In genomic region chr17:4610656-4611055, GRCh38 we compare ENCODE assay signal across 25 cellular contexts. TPM values are rescaled to one million over a fixed set of nuclear protein-coding genes. Genes with fewer than 3 reads are reported as not detected.
DNase-seq lines count a peak whose midpoint lies in the region; ATAC-seq, FAIRE-seq and TF ChIP-seq lines count a peak whose summit lies in the region.
"Had no signal": no experiment of that assay in that cellular context is flagged by ENCODE, and none has a peak within 500 bp of the region (broad histone marks: within the 10 kb centered on the region; RNA-seq: fewer than 3 reads in every experiment).

No MANE protein-coding gene starts in this region.

- CTCF ChIA-PET in HepG2 (lab: Yijun Ruan, JAX; ENCODE audit: low intra/inter-chr PET ratio, low total read pairs): no interaction called here

- FAIRE-seq in HepG2 (lab: Jason Lieb, UNC): no peak
- FAIRE-seq: RCC 7860 had no signal

- peak overlapping the region; percentile 59 for H3K4me2 ChIP-seq in HepG2 (ENCODE audit: low read depth, low read length)

- H3K79me2 ChIP-seq in HepG2 (ENCODE audit: insufficient read depth, low read length): no peaks in the 10 kb centered on the region

- H3K36me3 ChIP-seq in HepG2 (replicated peaks in 1 of 2; ENCODE audit: control insufficient read depth in 1 of 2, insufficient read depth in 2 of 2, low read length in 2 of 2): no peaks in the 10 kb centered on the region
- no peaks in the 10 kb centered on the region for H3K36me3 ChIP-seq in right lobe of liver
- H3K36me3 ChIP-seq in lower lobe of right lung: no peaks in the 10 kb centered on the region
- H3K36me3 ChIP-seq in psoas muscle (ENCODE audit: insufficient read depth in 1 of 2, low read depth in 1 of 2): peaks cover 0 to 26% of the 10 kb centered on the region in 2 donors
- no peaks in the 10 kb centered on the region for H3K36me3 ChIP-seq in upper lobe of right lung

- peaks cover 50% of the 10 kb centered on the region for H3K4me1 ChIP-seq in HepG2 (ENCODE audit: insufficient read depth, low read length)
- no peaks in the 10 kb centered on the region for H3K4me1 ChIP-seq in right lobe of liver
- H3K4me1 ChIP-seq in lower lobe of right lung: peaks cover 25% of the 10 kb centered on the region
- peaks cover 46% of the 10 kb centered on the region for H3K4me1 ChIP-seq in psoas muscle
- H3K4me1 ChIP-seq in upper lobe of right lung: peaks cover 22% of the 10 kb centered on the region

- no peak for TF ChIP-seq RAD21 in HepG2 (CRISPR knock-in tag; IDR thresholded peaks at IDR 0.05)

- no peak overlapping the region for H3K27ac ChIP-seq in HepG2 (ENCODE audit: extremely low read length, insufficient read depth, low read length)
- H3K27ac ChIP-seq in right lobe of liver: no peak overlapping the region
- H3K27ac ChIP-seq in lower lobe of right lung: peak overlapping the region; percentile 74
- peak overlapping the region; percentile 84 for H3K27ac ChIP-seq in psoas muscle
- H3K27ac ChIP-seq in upper lobe of right lung: peak overlapping the region; percentile 34

- no peaks in the 10 kb centered on the region for H3K36me3 Mint-ChIP-seq in HFFc6 (ENCODE audit: low read depth)
- H3K36me3 Mint-ChIP-seq: CD14-positive monocyte had no signal

- no peaks in the 10 kb centered on the region for H3K9me3 Mint-ChIP-seq in HFFc6
- H3K9me3 Mint-ChIP-seq: CD14-positive monocyte had no signal

- TF ChIP-seq POLR2A in HepG2 (IDR thresholded peaks at IDR 0.05; ENCODE audit: insufficient read depth in 1 of 2, low read depth in 2 of 2, low read length in 2 of 2) (no peak), right lobe of liver (IDR thresholded peaks at IDR 0.05) (no peak)

- H3K27me3 Mint-ChIP-seq in HFFc6 (ENCODE audit: insufficient read depth): peaks cover 53% of the 10 kb centered on the region

- no peak overlapping the region for H3K27ac Mint-ChIP-seq in HFFc6
- H3K27ac Mint-ChIP-seq: CD14-positive monocyte had no signal

- H3K4me1 Mint-ChIP-seq in HFFc6 (ENCODE audit: low read depth): peaks cover 6% of the 10 kb centered on the region; the same call in 1 of the 2 replicates

- TF ChIP-seq EP300 in HepG2 (IDR thresholded peaks at IDR 0.05; ENCODE audit: low read depth in 2 of 2, low read length in 2 of 2) (no peak), HepG2 (CRISPR knock-in tag; IDR thresholded peaks at IDR 0.05; ENCODE audit: borderline replicate concordance) (no peak)

- WGBS in HepG2 (ENCODE audit: low lambda C conversion rate): 10% methylated on average over 5 of the region's 6 CpGs
- WGBS in right lobe of liver (ENCODE audit: insufficient coverage, low coverage, low lambda C conversion rate, missing lambda C conversion rate): 71% methylated on average over 5 of the region's 6 CpGs
- WGBS in psoas muscle, 3 donors: 57 to 85% (median 58%) methylated on average over 6 of the region's 6 CpGs

- H4K20me1 ChIP-seq in HepG2 (ENCODE audit: insufficient read depth, low read length): no peaks in the 10 kb centered on the region

- BruUV-seq in HepG2 (replicated peaks; lab: Mats Ljungman, UMichigan): no TSS peak

- POLR2A ChIA-PET in HepG2 (lab: Yijun Ruan, JAX): no interaction called here

- TF ChIP-seq CTCF in HepG2 (CRISPR knock-in tag; IDR thresholded peaks at IDR 0.05) (no peak), right lobe of liver (IDR thresholded peaks at IDR 0.05) (no peak), lower lobe of right lung (IDR thresholded peaks at IDR 0.05) (no peak), psoas muscle (IDR thresholded peaks at IDR 0.05) (no peak), upper lobe of right lung (IDR thresholded peaks at IDR 0.05) (no peak), HFFc6 (IDR thresholded peaks at IDR 0.05) (no peak)

- no peaks in the 10 kb centered on the region for H3K27me3 ChIP-seq in HepG2 (ENCODE audit: control insufficient read depth in 1 of 2, insufficient read depth in 2 of 2, low read length in 2 of 2)
- no peaks in the 10 kb centered on the region for H3K27me3 ChIP-seq in right lobe of liver
- H3K27me3 ChIP-seq in lower lobe of right lung (ENCODE audit: low read depth): no peaks in the 10 kb centered on the region
- H3K27me3 ChIP-seq in psoas muscle (ENCODE audit: insufficient read depth in 3 of 3, low read length in 2 of 3): no peaks in the 10 kb centered on the region
- H3K27me3 ChIP-seq in upper lobe of right lung: no peaks in the 10 kb centered on the region

- no peak overlapping the region for H3K9ac ChIP-seq in HepG2 (ENCODE audit: insufficient read depth, low read depth, low read length)

- no peak overlapping the region for H2AFZ ChIP-seq in HepG2 (ENCODE audit: low read length)

- DNase-seq in HepG2 (ENCODE audit: low spot score) (no peak), right lobe of liver (no peak), lower lobe of right lung (no peak), psoas muscle (peak in 1 of 2 donors; percentile 54), upper lobe of right lung (no peak), COLO668 (lab: John Stamatoyannopoulos, UW; ENCODE audit: unreplicated experiment) (no peak), HFFc6 (no peak)
- DNase-seq: 8988T, DMS 273 treated with DMSO at 0.1 percent for 48 hours, DND-41, GDM1, MM.1S, NCI-H1092 treated with DMSO at 0.1 percent for 48 hours, NCI-H2081 treated with DMSO at 0.1 percent for 48 hours, NCI-H510A, NCI-H748 treated with DMSO at 0.1 percent for 48 hours had no signal

- H3K4me3 Mint-ChIP-seq in HFFc6: no peak overlapping the region
- H3K4me3 Mint-ChIP-seq: CD14-positive monocyte had no signal

- intact Hi-C loops in HepG2 (cut with micrococcal nuclease; ENCODE audit: unreplicated experiment) (no loop called here), right lobe of liver (cut with DNase I) (no loop called here), lower lobe of right lung (cut with DNase I) (no loop called here), psoas muscle (cut with DNase I) (no loop called here), upper lobe of right lung (cut with DNase I) (no loop called here)

- in situ Hi-C loops in HepG2 (cut with HindIII; ENCODE audit: extremely low pct_ligation_motif_present, low pct_unique_long_range_greater_than_20kb): no loop called here

- ATAC-seq in HepG2: peak; percentile 47; the same call in 2 of the 3 replicates
- no peak for ATAC-seq in right lobe of liver
- ATAC-seq in lower lobe of right lung: peak in 1 of 2 donors; percentile 15
- ATAC-seq in psoas muscle: peak in 3 of 4 donors; percentile 5 to 16 (median 7)
- ATAC-seq in upper lobe of right lung: peak; percentile 15
- no peak for ATAC-seq in GM21576 (IDR thresholded peaks at IDR 0.05; ENCODE audit: unreplicated experiment)
- ATAC-seq: Right ventricle myocardium inferior had no signal

- H3K9me3 ChIP-seq in HepG2 (ENCODE audit: low read length): no peaks in the 10 kb centered on the region
- no peaks in the 10 kb centered on the region for H3K9me3 ChIP-seq in right lobe of liver
- no peaks in the 10 kb centered on the region for H3K9me3 ChIP-seq in lower lobe of right lung
- H3K9me3 ChIP-seq in psoas muscle: no peaks in the 10 kb centered on the region
- no peaks in the 10 kb centered on the region for H3K9me3 ChIP-seq in upper lobe of right lung

- H3K4me3 ChIP-seq in HepG2 (replicated peaks in 1 of 3; ENCODE audit: insufficient read depth in 1 of 3, low read depth in 2 of 3, low read length in 3 of 3): 0 out of 6 replicates have a peak overlapping the region, but pooled peaks of 1 of the 3 experiments have one; percentile 0
- H3K4me3 ChIP-seq in right lobe of liver: no peak overlapping the region
- peak overlapping the region; percentile 34 for H3K4me3 ChIP-seq in lower lobe of right lung
- H3K4me3 ChIP-seq in psoas muscle: peak overlapping the region; percentile 57
- H3K4me3 ChIP-seq in upper lobe of right lung: peak overlapping the region; percentile 19

RNA-seq across cellular contexts. Expression of gene SMTNL2, which starts 26.3 kb away (rescaled TPM):
- total RNA-seq in HepG2 (2016; rRNA removed; fragmentation: Illumina TruSeq; extraction: Trizol) (5.1 and 5.8 TPM in 2 replicates), right lobe of liver (under 1 TPM in 3 of 6 experiments, not detected in 3; 0.12 to 0.25 (median 0.14) TPM), lower lobe of right lung (6.4 TPM), psoas muscle (100 to 1,000 TPM; 248 to 524 (median 400) TPM), upper lobe of right lung (2.7 TPM)
- total RNA-seq in HepG2 (2016; cell fraction: cytosol; rRNA removed; fragmentation: Illumina TruSeq; extraction: Trizol; ENCODE audit: low read depth): 1.5 and 1.6 TPM in 2 replicates
- total RNA-seq in HepG2 (2016; cell fraction: insoluble cytoplasmic fraction; rRNA removed; fragmentation: Illumina TruSeq; extraction: Trizol): 5.3 and 5.8 TPM in 2 replicates
- 4.8 and 5.0 TPM in 2 replicates for total RNA-seq in HepG2 (2016; cell fraction: membrane; rRNA removed; fragmentation: Illumina TruSeq; extraction: Trizol)
- total RNA-seq in HepG2 (2016; cell fraction: nucleus; rRNA removed; fragmentation: Illumina TruSeq; extraction: Trizol): 3.0 and 4.2 TPM in 2 replicates
- polyA plus RNA-seq in HepG2 (2011; rRNA removed) (0.41 and 1.1 TPM in 2 replicates), psoas muscle (100 to 1,000 TPM in 2 of 3 donors, 10 to 100 TPM in 1; 20.7 to 318 (median 210) TPM)
- 0.38 and 0.64 TPM in 2 replicates for polyA plus RNA-seq in HepG2 (2011; cell fraction: cytosol; rRNA removed)
- 0.42 and 0.95 TPM in 2 replicates for polyA plus RNA-seq in HepG2 (2011; cell fraction: nucleus; rRNA removed)
- 0.58 and 0.69 TPM in 2 replicates for polyA plus RNA-seq in HepG2 (2012)
- polyA plus RNA-seq in HepG2 (2016; cell fraction: cytosol; fragmentation: Illumina TruSeq; extraction: Trizol; ENCODE audit: low read depth): 1.8 TPM in 2 replicates
- polyA plus RNA-seq in HepG2 (2016; cell fraction: insoluble cytoplasmic fraction; fragmentation: Illumina TruSeq; extraction: Trizol; ENCODE audit: low read depth): 7.9 and 8.6 TPM in 2 replicates
- 2.3 and 3.2 TPM in 2 replicates for polyA plus RNA-seq in HepG2 (2016; cell fraction: membrane; fragmentation: Illumina TruSeq; extraction: Trizol; ENCODE audit: low read depth)
- 5.8 and 9.1 TPM in 2 replicates for polyA plus RNA-seq in HepG2 (2016; cell fraction: nucleus; fragmentation: Illumina TruSeq; extraction: Trizol; ENCODE audit: insufficient read depth, low read depth)
- polyA minus RNA-seq in HepG2 (2011; rRNA and poly(A)+ RNA removed; ENCODE audit: low replicate concordance): 1.9 TPM in 1 of 2 replicates, not detected in the other
- polyA minus RNA-seq in HepG2 (2011; cell fraction: cytosol; rRNA and poly(A)+ RNA removed): 0.70 and 0.99 TPM in 2 replicates
- 0.13 TPM in 1 of 2 replicates, not detected in the other for polyA minus RNA-seq in HepG2 (2011; cell fraction: nucleus; rRNA and poly(A)+ RNA removed)
- not detected for total RNA-seq in HFFc6 (2021; fragmentation: NEBNext Ultra II Directional; extraction: Animal tissue kit (Norgen Biotek cat#: 25700))
- total RNA-seq: LHCN-M2, OCI-LY7 had no signal

RNA-seq across cellular contexts. Expression of gene ALOX15, which starts 30.8 kb away (rescaled TPM):
- 0.04 TPM in 1 of 2 replicates, not detected in the other for total RNA-seq in HepG2 (2016; rRNA removed; fragmentation: Illumina TruSeq; extraction: Trizol)
- not detected in 2 replicates for total RNA-seq in HepG2 (2016; cell fraction: cytosol; rRNA removed; fragmentation: Illumina TruSeq; extraction: Trizol; ENCODE audit: low read depth)
- total RNA-seq in HepG2 (2016; cell fraction: insoluble cytoplasmic fraction; rRNA removed; fragmentation: Illumina TruSeq; extraction: Trizol): 0.09 TPM in 1 of 2 replicates, not detected in the other
- total RNA-seq in HepG2 (2016; cell fraction: membrane; rRNA removed; fragmentation: Illumina TruSeq; extraction: Trizol): not detected in 2 replicates
- total RNA-seq in HepG2 (2016; cell fraction: nucleus; rRNA removed; fragmentation: Illumina TruSeq; extraction: Trizol): not detected in 2 replicates
- 0.35 TPM in 1 of 2 replicates, not detected in the other for polyA plus RNA-seq in HepG2 (2011; rRNA removed)
- 0.01 and 0.03 TPM in 2 replicates for polyA plus RNA-seq in HepG2 (2011; cell fraction: cytosol; rRNA removed)
- not detected in 2 replicates for polyA plus RNA-seq in HepG2 (2011; cell fraction: nucleus; rRNA removed)
- polyA plus RNA-seq in HepG2 (2012): not detected in 2 replicates
- not detected in 2 replicates for polyA plus RNA-seq in HepG2 (2016; cell fraction: cytosol; fragmentation: Illumina TruSeq; extraction: Trizol; ENCODE audit: low read depth)
- not detected in 2 replicates for polyA plus RNA-seq in HepG2 (2016; cell fraction: insoluble cytoplasmic fraction; fragmentation: Illumina TruSeq; extraction: Trizol; ENCODE audit: low read depth)
- polyA plus RNA-seq in HepG2 (2016; cell fraction: membrane; fragmentation: Illumina TruSeq; extraction: Trizol; ENCODE audit: low read depth): not detected in 2 replicates
- not detected in 2 replicates for polyA plus RNA-seq in HepG2 (2016; cell fraction: nucleus; fragmentation: Illumina TruSeq; extraction: Trizol; ENCODE audit: insufficient read depth, low read depth)
- not detected in 2 replicates for polyA minus RNA-seq in HepG2 (2011; rRNA and poly(A)+ RNA removed; ENCODE audit: low replicate concordance)
- not detected in 2 replicates for polyA minus RNA-seq in HepG2 (2011; cell fraction: cytosol; rRNA and poly(A)+ RNA removed)
- not detected in 2 replicates for polyA minus RNA-seq in HepG2 (2011; cell fraction: nucleus; rRNA and poly(A)+ RNA removed)
- under 1 TPM in 4 of 6 experiments, not detected in 2; 0.09 to 0.53 (median 0.28) TPM for total RNA-seq in right lobe of liver
- 6.1 TPM for total RNA-seq in lower lobe of right lung
- total RNA-seq in psoas muscle: under 1 TPM in 2 of 4 donors, not detected in 2; 0.10 to 0.36 TPM
- polyA plus RNA-seq in psoas muscle: not detected
- 1.7 TPM for total RNA-seq in upper lobe of right lung
- not detected for total RNA-seq in HFFc6 (2021; fragmentation: NEBNext Ultra II Directional; extraction: Animal tissue kit (Norgen Biotek cat#: 25700))
- total RNA-seq: H4, LHCN-M2, SK-MEL-5 had no signal
- polyA plus RNA-seq: AG04450 had no signal

RNA-seq across cellular contexts. Expression of gene GGT6, which starts 50.3 kb away (rescaled TPM):
- 0.70 and 0.80 TPM in 2 replicates for total RNA-seq in HepG2 (2016; rRNA removed; fragmentation: Illumina TruSeq; extraction: Trizol)
- total RNA-seq in HepG2 (2016; cell fraction: cytosol; rRNA removed; fragmentation: Illumina TruSeq; extraction: Trizol; ENCODE audit: low read depth): 0.20 and 0.26 TPM in 2 replicates
- total RNA-seq in HepG2 (2016; cell fraction: insoluble cytoplasmic fraction; rRNA removed; fragmentation: Illumina TruSeq; extraction: Trizol): 0.68 and 1.1 TPM in 2 replicates
- total RNA-seq in HepG2 (2016; cell fraction: membrane; rRNA removed; fragmentation: Illumina TruSeq; extraction: Trizol): 0.59 and 0.62 TPM in 2 replicates
- total RNA-seq in HepG2 (2016; cell fraction: nucleus; rRNA removed; fragmentation: Illumina TruSeq; extraction: Trizol): 0.28 and 0.37 TPM in 2 replicates
- polyA plus RNA-seq in HepG2 (2011; rRNA removed): 0.14 and 0.16 TPM in 2 replicates
- polyA plus RNA-seq in HepG2 (2011; cell fraction: cytosol; rRNA removed): 0.10 and 0.12 TPM in 2 replicates
- polyA plus RNA-seq in HepG2 (2011; cell fraction: nucleus; rRNA removed): 0.09 and 0.43 TPM in 2 replicates
- 0.24 and 0.29 TPM in 2 replicates for polyA plus RNA-seq in HepG2 (2012)
- polyA plus RNA-seq in HepG2 (2016; cell fraction: cytosol; fragmentation: Illumina TruSeq; extraction: Trizol; ENCODE audit: low read depth): 0.24 and 0.27 TPM in 2 replicates
- polyA plus RNA-seq in HepG2 (2016; cell fraction: insoluble cytoplasmic fraction; fragmentation: Illumina TruSeq; extraction: Trizol; ENCODE audit: low read depth): 0.71 and 1.2 TPM in 2 replicates
- 0.50 and 0.52 TPM in 2 replicates for polyA plus RNA-seq in HepG2 (2016; cell fraction: membrane; fragmentation: Illumina TruSeq; extraction: Trizol; ENCODE audit: low read depth)
- 1.1 and 1.5 TPM in 2 replicates for polyA plus RNA-seq in HepG2 (2016; cell fraction: nucleus; fragmentation: Illumina TruSeq; extraction: Trizol; ENCODE audit: insufficient read depth, low read depth)
- polyA minus RNA-seq in HepG2 (2011; rRNA and poly(A)+ RNA removed; ENCODE audit: low replicate concordance): 0.38 TPM in 1 of 2 replicates, not detected in the other
- not detected in 2 replicates for polyA minus RNA-seq in HepG2 (2011; cell fraction: cytosol; rRNA and poly(A)+ RNA removed)
- 0.12 TPM in 1 of 2 replicates, not detected in the other for polyA minus RNA-seq in HepG2 (2011; cell fraction: nucleus; rRNA and poly(A)+ RNA removed)
- total RNA-seq in right lobe of liver: under 1 TPM; 0.09 to 0.92 (median 0.27) TPM
- 3.7 TPM for total RNA-seq in lower lobe of right lung
- total RNA-seq in psoas muscle: not detected
- polyA plus RNA-seq in psoas muscle: under 1 TPM in 1 of 3 donors, not detected in 2; 0.03 TPM
- 5.6 TPM for total RNA-seq in upper lobe of right lung
- total RNA-seq in HFFc6 (2021; fragmentation: NEBNext Ultra II Directional; extraction: Animal tissue kit (Norgen Biotek cat#: 25700)): not detected
- total RNA-seq: H4, LHCN-M2, OCI-LY7, SK-MEL-5 had no signal
- polyA plus RNA-seq: AG04450, CD14-positive monocyte had no signal

RNA-seq across cellular contexts. Expression of gene MYBBP1A, which starts 55.5 kb away (rescaled TPM):
- total RNA-seq in HepG2 (2016; rRNA removed; fragmentation: Illumina TruSeq; extraction: Trizol) (40.4 and 54.8 TPM in 2 replicates), right lobe of liver (10 to 100 TPM; 16.3 to 32.0 (median 23.7) TPM), lower lobe of right lung (38.8 TPM), psoas muscle (10 to 100 TPM; 31.3 to 63.2 (median 46.3) TPM), upper lobe of right lung (46.7 TPM)
- total RNA-seq in HepG2 (2016; cell fraction: cytosol; rRNA removed; fragmentation: Illumina TruSeq; extraction: Trizol; ENCODE audit: low read depth): 58.9 and 65.5 TPM in 2 replicates
- total RNA-seq in HepG2 (2016; cell fraction: insoluble cytoplasmic fraction; rRNA removed; fragmentation: Illumina TruSeq; extraction: Trizol): 35.1 and 61.8 TPM in 2 replicates
- total RNA-seq in HepG2 (2016; cell fraction: membrane; rRNA removed; fragmentation: Illumina TruSeq; extraction: Trizol): 24.4 and 24.9 TPM in 2 replicates
- 52.0 and 62.6 TPM in 2 replicates for total RNA-seq in HepG2 (2016; cell fraction: nucleus; rRNA removed; fragmentation: Illumina TruSeq; extraction: Trizol)
- polyA plus RNA-seq in HepG2 (2011; rRNA removed) (18.6 and 28.4 TPM in 2 replicates), psoas muscle (10 to 100 TPM; 28.5 to 54.4 (median 35.5) TPM)
- 9.7 and 12.5 TPM in 2 replicates for polyA plus RNA-seq in HepG2 (2011; cell fraction: cytosol; rRNA removed)
- polyA plus RNA-seq in HepG2 (2011; cell fraction: nucleus; rRNA removed): 158 and 176 TPM in 2 replicates
- 28.0 and 41.5 TPM in 2 replicates for polyA plus RNA-seq in HepG2 (2012)
- 7.8 and 7.9 TPM in 2 replicates for polyA plus RNA-seq in HepG2 (2016; cell fraction: cytosol; fragmentation: Illumina TruSeq; extraction: Trizol; ENCODE audit: low read depth)
- 28.2 and 32.7 TPM in 2 replicates for polyA plus RNA-seq in HepG2 (2016; cell fraction: insoluble cytoplasmic fraction; fragmentation: Illumina TruSeq; extraction: Trizol; ENCODE audit: low read depth)
- 9.0 and 12.1 TPM in 2 replicates for polyA plus RNA-seq in HepG2 (2016; cell fraction: membrane; fragmentation: Illumina TruSeq; extraction: Trizol; ENCODE audit: low read depth)
- 146 and 160 TPM in 2 replicates for polyA plus RNA-seq in HepG2 (2016; cell fraction: nucleus; fragmentation: Illumina TruSeq; extraction: Trizol; ENCODE audit: insufficient read depth, low read depth)
- polyA minus RNA-seq in HepG2 (2011; rRNA and poly(A)+ RNA removed; ENCODE audit: low replicate concordance): 50.2 and 100 TPM in 2 replicates
- polyA minus RNA-seq in HepG2 (2011; cell fraction: cytosol; rRNA and poly(A)+ RNA removed): 19.4 and 21.0 TPM in 2 replicates
- 53.3 and 54.8 TPM in 2 replicates for polyA minus RNA-seq in HepG2 (2011; cell fraction: nucleus; rRNA and poly(A)+ RNA removed)
- 10 to 100 TPM; 65.9 to 80.8 (median 71.8) TPM for total RNA-seq in HFFc6 (2021; fragmentation: NEBNext Ultra II Directional; extraction: Animal tissue kit (Norgen Biotek cat#: 25700))

Comparison
In these comparisons a context has a peak if more than half of its experiments do, and no peak if none do; other contexts are left out.
1. ATAC-seq: peak in HepG2 (single experiment), psoas muscle (3 of 4) and upper lobe of right lung (single experiment); none in right lobe of liver (0 of 4) and GM21576 (single experiment).
2. H3K27ac ChIP-seq: peak in lower lobe of right lung (single experiment), psoas muscle (single experiment) and upper lobe of right lung (single experiment); none in HepG2 (single experiment) and right lobe of liver (0 of 3).
3. H3K4me3 ChIP-seq: peak in lower lobe of right lung (single experiment), psoas muscle (single experiment) and upper lobe of right lung (single experiment); none in right lobe of liver (0 of 3).
4. RNA of gene SMTNL2, which starts 26.3 kb away (total RNA-seq): 248 to 524 TPM in psoas muscle; 6.4 TPM in lower lobe of right lung (single experiment), 1.5 to 5.8 TPM in HepG2, 2.7 TPM in upper lobe of right lung (single experiment), 0.12 to 0.25 TPM in right lobe of liver and not detected in HFFc6; every median in the first group is over 10 times any median in the second.